ENCODE assay signal across 8 cellular contexts in the genomic region with DNA sequence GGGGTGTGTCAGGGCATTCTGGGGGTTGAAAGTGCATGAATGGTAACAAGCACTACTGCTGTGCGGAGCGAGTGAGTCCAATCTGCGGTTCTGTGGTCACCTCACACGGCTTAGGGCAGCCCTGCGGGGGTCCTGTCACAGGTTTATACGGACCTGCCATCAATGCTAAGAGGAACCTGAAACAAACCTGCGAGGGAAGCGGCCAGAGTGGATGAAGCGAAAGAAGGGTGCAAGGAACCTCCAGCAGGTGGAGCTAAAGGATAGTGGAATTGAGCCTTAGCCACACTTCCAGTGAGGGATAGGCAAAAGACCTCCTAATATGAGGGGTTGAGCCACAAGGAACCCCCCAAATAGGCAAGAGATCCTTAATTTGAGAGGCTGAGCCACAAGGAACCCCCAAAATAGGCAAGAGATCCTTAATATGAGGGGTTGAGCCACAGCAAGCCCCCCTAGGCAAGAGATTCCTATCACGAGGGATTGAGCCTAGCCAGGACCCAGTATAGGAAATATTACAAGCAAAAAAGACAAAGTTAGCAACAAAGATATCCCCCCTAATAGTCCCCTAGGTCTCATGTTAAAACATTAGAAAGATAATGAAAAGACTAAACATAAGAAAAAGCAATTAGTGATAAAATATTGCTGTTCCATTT. TPM values are rescaled to one million over a fixed set of nuclear protein-coding genes. Genes with fewer than 3 reads are reported as not detected.
A peak's percentile ranks its signal among the peaks of the same experiment; 100 is the strongest.
DNase-seq lines count a peak whose midpoint lies in the region; ATAC-seq and TF ChIP-seq lines count a peak whose summit lies in the region.

No MANE protein-coding gene starts in this region.

- H3K4me1 Mint-ChIP-seq in activated naive CD8-positive, alpha-beta T cell treated with anti-CD3 and anti-CD28 coated beads, Interleukin-2, amount 10 ng/mL, durations not matched to agents 7 days and 5 days: peaks cover 2% of the 10 kb centered on the region

- H3K9ac ChIP-seq in MM.1S (ENCODE audit: low read length): no peak overlapping the region

- no peaks in the 10 kb centered on the region for H3K27me3 ChIP-seq in MM.1S (replicated peaks; ENCODE audit: insufficient read depth, low read length)

- H2AFZ ChIP-seq in MM.1S (ENCODE audit: low read length): no peak overlapping the region

- H3K4me3 Mint-ChIP-seq in activated naive CD8-positive, alpha-beta T cell treated with anti-CD3 and anti-CD28 coated beads, Interleukin-2, amount 10 ng/mL, durations not matched to agents 7 days and 5 days: no peak overlapping the region

- peak; percentile 82 for TF ChIP-seq CTCF in MM.1S (IDR thresholded peaks at IDR 0.05; ENCODE audit: low read length)
- peak; percentile 74 for TF ChIP-seq CTCF in retinal pigment epithelial cell (conservative IDR thresholded peaks at IDR 0.05; ENCODE audit: low read depth, low read length)

- H3K36me3 Mint-ChIP-seq in activated naive CD8-positive, alpha-beta T cell treated with anti-CD3 and anti-CD28 coated beads, Interleukin-2, amount 10 ng/mL, durations not matched to agents 7 days and 5 days: no peaks in the 10 kb centered on the region

- H3K79me2 ChIP-seq in MM.1S (ENCODE audit: low read length): no peaks in the 10 kb centered on the region

- no peaks in the 10 kb centered on the region for H3F3A ChIP-seq in MM.1S (ENCODE audit: insufficient read depth, low read length)

- H3K27me3 Mint-ChIP-seq in activated naive CD8-positive, alpha-beta T cell treated with anti-CD3 and anti-CD28 coated beads, Interleukin-2, amount 10 ng/mL, durations not matched to agents 7 days and 5 days: peaks cover 5% of the 10 kb centered on the region

- H3K27ac Mint-ChIP-seq in activated naive CD8-positive, alpha-beta T cell treated with anti-CD3 and anti-CD28 coated beads, Interleukin-2, amount 10 ng/mL, durations not matched to agents 7 days and 5 days: no peak overlapping the region

- H3K9me3 ChIP-seq in MM.1S (replicated peaks; ENCODE audit: insufficient read depth, low read length): no peaks in the 10 kb centered on the region

- H4K20me1 ChIP-seq in MM.1S (ENCODE audit: insufficient read depth, low read length): no peaks in the 10 kb centered on the region

- H3K9me3 Mint-ChIP-seq in activated naive CD8-positive, alpha-beta T cell treated with anti-CD3 and anti-CD28 coated beads, Interleukin-2, amount 10 ng/mL, durations not matched to agents 7 days and 5 days: peaks cover 3% of the 10 kb centered on the region

- H3K4me1 ChIP-seq in MM.1S (ENCODE audit: low read length): no peaks in the 10 kb centered on the region

- ATAC-seq in activated naive CD8-positive, alpha-beta T cell treated with anti-CD3 and anti-CD28 coated beads, Interleukin-2, amount 10 ng/mL, durations not matched to agents 7 days and 5 days (ENCODE audit: low read depth): peak; percentile 80
- no peak for ATAC-seq in GM19328 (IDR thresholded peaks at IDR 0.05; ENCODE audit: unreplicated experiment)

- intact Hi-C loops in cardiac septum (cut with DNase I): loop anchor here (5.0 kb wide), 2 partner anchors 84 to 261 kb away; a partner anchor contains a TSS

- no peaks in the 10 kb centered on the region for H3K9me2 ChIP-seq in MM.1S (replicated peaks; ENCODE audit: insufficient read depth, low read length)

- no peaks in the 10 kb centered on the region for H3K36me3 ChIP-seq in MM.1S (replicated peaks; ENCODE audit: insufficient read depth, low read length)

- H3K4me3 ChIP-seq in MM.1S (ENCODE audit: low read length) (no peak overlapping the region), retinal pigment epithelial cell (ENCODE audit: low read length) (no peak overlapping the region)

- peak; percentile 62 for DNase-seq in EH (ENCODE audit: low read depth)
- peak; percentile 63 for DNase-seq in MM.1S
- peak; percentile 46 for DNase-seq in SKM-1 treated with dmso at 0.1 percent for 144 hours (lab: John Stamatoyannopoulos, UW; ENCODE audit: unreplicated experiment)
- DNase-seq in activated naive CD8-positive, alpha-beta T cell treated with anti-CD3 and anti-CD28 coated beads, Interleukin-2, amount 10 ng/mL, durations not matched to agents 7 days and 5 days: peak; percentile 56
- DNase-seq in cardiac septum (ENCODE audit: low spot score): peak; percentile 75
- DNase-seq in retinal pigment epithelial cell (ENCODE audit: low read depth): no peak
- no peak for DNase-seq in middle frontal gyrus (ENCODE audit: extremely low spot score, low spot score)

- H3K27ac ChIP-seq in MM.1S (ENCODE audit: low read length): no peak overlapping the region

- POLR2A ChIA-PET in activated naive CD8-positive, alpha-beta T cell treated with anti-CD3 and anti-CD28 coated beads, Interleukin-2, amount 10 ng/mL, durations not matched to agents 7 days and 5 days (lab: Charles Lee): no interaction called here

- peak overlapping the region; percentile 37 for H3K4me2 ChIP-seq in MM.1S (ENCODE audit: low read depth, low read length)

RNA-seq across cellular contexts. Expression of a gene that starts 6.3 kb away (rescaled TPM):
- total RNA-seq in activated naive CD8-positive, alpha-beta T cell treated with anti-CD3 and anti-CD28 coated beads, Interleukin-2, amount 10 ng/mL, durations not matched to agents 7 days and 5 days: 1 to 10 TPM; 4.5 to 5.8 TPM
- total RNA-seq in cardiac septum: 2.7 TPM

RNA-seq across cellular contexts. Expression of a gene that starts 32.8 kb away (rescaled TPM):
- total RNA-seq in activated naive CD8-positive, alpha-beta T cell treated with anti-CD3 and anti-CD28 coated beads, Interleukin-2, amount 10 ng/mL, durations not matched to agents 7 days and 5 days: 10 to 100 TPM; 16.0 to 16.8 TPM
- total RNA-seq in cardiac septum: 5.0 TPM

RNA-seq across cellular contexts. Expression of a gene that starts 43.6 kb away (rescaled TPM):
- 10 to 100 TPM; 24.7 to 26.1 TPM for total RNA-seq in activated naive CD8-positive, alpha-beta T cell treated with anti-CD3 and anti-CD28 coated beads, Interleukin-2, amount 10 ng/mL, durations not matched to agents 7 days and 5 days
- total RNA-seq in cardiac septum: 5.1 TPM

Comparison
In these comparisons a context has a peak if more than half of its experiments do, and no peak if none do; other contexts are left out.
1. DNase-seq: peak in EH (single experiment), MM.1S (single experiment), SKM-1 treated with dmso at 0.1 percent for 144 hours (single experiment), activated naive CD8-positive, alpha-beta T cell treated with anti-CD3 and anti-CD28 coated beads, Interleukin-2, amount 10 ng/mL, durations not matched to agents 7 days and 5 days (single experiment) and cardiac septum (single experiment); none in retinal pigment epithelial cell (single experiment) and middle frontal gyrus (single experiment).